In genomic region chr13:104085611-104086010, GRCh38 we compare ENCODE assay signal across 27 cellular contexts.
"Had no signal": no experiment of that assay in that cellular context is flagged by ENCODE, and none has a peak within 500 bp of the region (broad histone marks: within the 10 kb centered on the region; RNA-seq: fewer than 3 reads in every experiment).

No MANE protein-coding gene starts in this region.

- H2AFZ ChIP-seq: hepatocyte had no signal

- H3K4me1 ChIP-seq: esophagus squamous epithelium, foreskin keratinocyte, gastroesophageal sphincter, heart left ventricle, lower lobe of right lung, psoas muscle, sigmoid colon, stomach, thyroid gland, vagina had no signal

- H3K36me3 Mint-ChIP-seq: stimulated activated effector memory CD8-positive, alpha-beta T cell treated with anti-CD3 and anti-CD28 coated beads, Interleukin-12 subunit alpha, Interleukin-12 subunit beta, amount 100 ng/mL, for 72 hours had no signal

- H3K9me3 ChIP-seq: esophagus squamous epithelium, gastroesophageal sphincter, lower lobe of right lung, ovary, sigmoid colon, thyroid gland, vagina had no signal

- H3K27me3 ChIP-seq: esophagus squamous epithelium, foreskin keratinocyte, gastroesophageal sphincter, heart left ventricle, hepatocyte, ovary, sigmoid colon, stomach, thyroid gland, vagina had no signal

- ATAC-seq: effector memory CD8-positive, alpha-beta T cell; foreskin keratinocyte; gastroesophageal sphincter; heart left ventricle; left ventricle myocardium superior; lower lobe of right lung; natural killer cell; psoas muscle; right cardiac atrium; stimulated activated effector memory CD8-positive, alpha-beta T cell treated with anti-CD3 and anti-CD28 coated beads, Interleukin-12 subunit alpha, Interleukin-12 subunit beta, amount 100 ng/mL, for 72 hours had no signal

- H3K36me3 ChIP-seq: esophagus squamous epithelium, gastroesophageal sphincter, heart left ventricle, lower lobe of right lung, ovary, sigmoid colon, stomach, thyroid gland, vagina had no signal

- H3K79me2 ChIP-seq: hepatocyte had no signal

- H3K27ac ChIP-seq: esophagus squamous epithelium, foreskin keratinocyte, gastroesophageal sphincter, heart left ventricle, hepatocyte, lower lobe of right lung, ovary, psoas muscle, sigmoid colon, stomach, thyroid gland, vagina had no signal

- H3K4me3 Mint-ChIP-seq: effector memory CD8-positive, alpha-beta T cell; natural killer cell; stimulated activated effector memory CD8-positive, alpha-beta T cell treated with anti-CD3 and anti-CD28 coated beads, Interleukin-12 subunit alpha, Interleukin-12 subunit beta, amount 100 ng/mL, for 72 hours had no signal

- H3K4me3 ChIP-seq: esophagus squamous epithelium, gastroesophageal sphincter, heart left ventricle, hepatocyte, lower lobe of right lung, ovary, psoas muscle, sigmoid colon, stomach, thyroid gland, vagina had no signal

- DNase-seq: cortex of kidney; effector memory CD8-positive, alpha-beta T cell; erythroblast; esophagus squamous epithelium; foreskin keratinocyte; heart left ventricle; islet precursor cell; kidney glomerular epithelial cell; left ventricle myocardium superior; lower lobe of right lung; natural killer cell; occipital lobe; ovary; posterior cingulate gyrus; psoas muscle; right cardiac atrium; sigmoid colon; stimulated activated CD4-positive, alpha-beta T cell treated with anti-CD3 and anti-CD28 coated beads, Interleukin-2, amount 100 ng/mL, for 24 hours; stimulated activated CD4-positive, alpha-beta T cell treated with anti-CD3 and anti-CD28 coated beads, Interleukin-4, amount 100 ng/mL, for 24 hours; stimulated activated naive CD4-positive, alpha-beta T cell treated with Interleukin-2 at 50 U/mL for 16 hours; stomach; thyroid gland; trophoblast cell had no signal

- H3K27ac Mint-ChIP-seq: effector memory CD8-positive, alpha-beta T cell; natural killer cell; stimulated activated effector memory CD8-positive, alpha-beta T cell treated with anti-CD3 and anti-CD28 coated beads, Interleukin-12 subunit alpha, Interleukin-12 subunit beta, amount 100 ng/mL, for 72 hours had no signal

- H3K4me2 ChIP-seq: hepatocyte had no signal

- H3K4me1 Mint-ChIP-seq: natural killer cell; stimulated activated effector memory CD8-positive, alpha-beta T cell treated with anti-CD3 and anti-CD28 coated beads, Interleukin-12 subunit alpha, Interleukin-12 subunit beta, amount 100 ng/mL, for 72 hours had no signal

- H3K27me3 Mint-ChIP-seq: effector memory CD8-positive, alpha-beta T cell had no signal
